18 cellular contexts compared by ENCODE assay signal in genomic region chr14:102396531-102396930, GRCh38.
"Had no signal": no experiment of that assay in that cellular context is flagged by ENCODE, and none has a peak within 500 bp of the region (broad histone marks: within the 10 kb centered on the region; RNA-seq: fewer than 3 reads in every experiment).

No MANE protein-coding gene starts in this region.

- H3K9me3 ChIP-seq: gastroesophageal sphincter, pancreas, suprapubic skin, upper lobe of right lung, vagina had no signal

- H3K4me1 ChIP-seq: pancreas, suprapubic skin, tibial nerve, vagina had no signal

- DNase-seq: esophagus squamous epithelium; glutamatergic neuron; islet precursor cell; mammary epithelial cell; mucosa of descending colon; naive thymus-derived CD8-positive, alpha-beta T cell; occipital lobe; pancreas; right cardiac atrium; stimulated activated CD4-positive, alpha-beta T cell treated with anti-CD3 and anti-CD28 coated beads, Interleukin-2, amount 100 ng/mL, for 48 hours; stimulated activated naive CD4-positive, alpha-beta T cell treated with Interleukin-2 at 50 U/mL for 16 hours; upper lobe of right lung had no signal

- FAIRE-seq: pancreas had no signal

- H3K4me2 ChIP-seq: smooth muscle cell had no signal

- H3K4me3 ChIP-seq: esophagus squamous epithelium, gastroesophageal sphincter, mucosa of descending colon, pancreas, smooth muscle cell, suprapubic skin, tibial nerve, upper lobe of right lung, vagina had no signal

- H3K27ac ChIP-seq: esophagus squamous epithelium, gastroesophageal sphincter, pancreas, suprapubic skin, tibial nerve, upper lobe of right lung, vagina had no signal

- H3K36me3 ChIP-seq: pancreas, suprapubic skin, upper lobe of right lung, vagina had no signal

- H3K27me3 ChIP-seq: esophagus squamous epithelium, gastroesophageal sphincter, pancreas, suprapubic skin, tibial nerve, upper lobe of right lung, vagina had no signal

- ATAC-seq: gastroesophageal sphincter; left lobe of liver; mucosa of descending colon; naive thymus-derived CD8-positive, alpha-beta T cell; pancreas; right cardiac atrium; upper lobe of right lung had no signal
